15 cellular contexts compared by ENCODE assay signal in the genomic region with DNA sequence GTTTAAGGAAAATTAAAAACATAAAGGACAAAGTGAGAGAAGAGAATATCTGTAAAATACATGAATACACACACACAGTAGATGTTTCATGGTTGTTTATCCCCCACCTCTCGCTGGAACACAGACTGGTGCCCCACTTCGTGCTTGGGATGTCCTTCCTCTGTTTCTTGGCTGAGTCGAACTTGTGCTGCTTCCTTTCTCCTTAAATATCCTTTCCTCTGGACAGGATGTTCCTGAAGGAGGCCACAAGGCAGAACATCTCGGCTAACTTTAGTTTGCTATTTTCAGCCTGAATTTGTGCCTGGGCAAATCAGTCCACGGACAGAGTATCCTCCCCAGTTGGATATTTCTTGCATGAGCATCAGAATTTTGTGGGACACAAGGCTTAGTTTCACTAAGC. TPM values are rescaled to one million over a fixed set of nuclear protein-coding genes. Genes with fewer than 3 reads are reported as not detected.
DNase-seq lines count a peak whose midpoint lies in the region; ATAC-seq and TF ChIP-seq lines count a peak whose summit lies in the region.
"Had no signal": no experiment of that assay in that cellular context is flagged by ENCODE, and none has a peak within 500 bp of the region (broad histone marks: within the 10 kb centered on the region; RNA-seq: fewer than 3 reads in every experiment).

No MANE protein-coding gene starts in this region.

- H3K27me3 ChIP-seq in dorsolateral prefrontal cortex (no peaks in the 10 kb centered on the region), vagina (no peaks in the 10 kb centered on the region), MG63 (no peaks in the 10 kb centered on the region)

- H3K36me3 Mint-ChIP-seq in activated CD4-positive, alpha-beta memory T cell treated with anti-CD3 and anti-CD28 coated beads for 36 hours: no peaks in the 10 kb centered on the region
- H3K36me3 Mint-ChIP-seq in activated CD4-positive, alpha-beta memory T cell treated with anti-CD3 and anti-CD28 coated beads, Interleukin-2, amount 10 ng/mL, durations not matched to agents 7 days and 5 days (ENCODE audit: low read depth): peaks cover 4% of the 10 kb centered on the region

- H3K27ac ChIP-seq in dorsolateral prefrontal cortex (peak overlapping the region in 41 of 59 donors; percentile 8 to 83 (median 52)), vagina (peak overlapping the region; percentile 57)
- H3K27ac ChIP-seq: 22Rv1 had no signal

- peak overlapping the region; percentile 13 for H3K4me3 Mint-ChIP-seq in activated CD4-positive, alpha-beta memory T cell treated with anti-CD3 and anti-CD28 coated beads for 36 hours
- H3K4me3 Mint-ChIP-seq in activated CD4-positive, alpha-beta memory T cell treated with anti-CD3 and anti-CD28 coated beads, Interleukin-2, amount 10 ng/mL, durations not matched to agents 7 days and 5 days: no peak overlapping the region
- H3K4me3 Mint-ChIP-seq: effector memory CD8-positive, alpha-beta T cell had no signal

- peaks cover 31% of the 10 kb centered on the region for H3K4me1 Mint-ChIP-seq in activated CD4-positive, alpha-beta memory T cell treated with anti-CD3 and anti-CD28 coated beads for 36 hours (ENCODE audit: low read depth)
- peaks cover 33% of the 10 kb centered on the region for H3K4me1 Mint-ChIP-seq in activated CD4-positive, alpha-beta memory T cell treated with anti-CD3 and anti-CD28 coated beads, Interleukin-2, amount 10 ng/mL, durations not matched to agents 7 days and 5 days

- H3K4me3 ChIP-seq in dorsolateral prefrontal cortex (no peak overlapping the region), vagina (no peak overlapping the region), MG63 (no peak overlapping the region)

- H3K9me3 ChIP-seq in vagina (no peaks in the 10 kb centered on the region), MG63 (no peaks in the 10 kb centered on the region)

- no peak overlapping the region for H3K27ac Mint-ChIP-seq in activated CD4-positive, alpha-beta memory T cell treated with anti-CD3 and anti-CD28 coated beads for 36 hours
- no peak overlapping the region for H3K27ac Mint-ChIP-seq in activated CD4-positive, alpha-beta memory T cell treated with anti-CD3 and anti-CD28 coated beads, Interleukin-2, amount 10 ng/mL, durations not matched to agents 7 days and 5 days
- H3K27ac Mint-ChIP-seq: effector memory CD8-positive, alpha-beta T cell had no signal

- TF ChIP-seq POLR2A in vagina (IDR thresholded peaks at IDR 0.05): no peak

- TF ChIP-seq CTCF in dorsolateral prefrontal cortex (IDR thresholded peaks at IDR 0.05 in 54 of 56, conservative IDR thresholded peaks at IDR 0.05 in 2 of 56; ENCODE audit: low read depth in 1 of 56, partially characterized antibody in 56 of 56) (no peak), vagina (IDR thresholded peaks at IDR 0.05) (no peak)

- H3K27me3 Mint-ChIP-seq in activated CD4-positive, alpha-beta memory T cell treated with anti-CD3 and anti-CD28 coated beads for 36 hours: no peaks in the 10 kb centered on the region
- H3K27me3 Mint-ChIP-seq in activated CD4-positive, alpha-beta memory T cell treated with anti-CD3 and anti-CD28 coated beads, Interleukin-2, amount 10 ng/mL, durations not matched to agents 7 days and 5 days: no peaks in the 10 kb centered on the region
- H3K27me3 Mint-ChIP-seq: effector memory CD8-positive, alpha-beta T cell had no signal

- ATAC-seq in HG02678 (IDR thresholded peaks at IDR 0.05; ENCODE audit: unreplicated experiment): no peak
- ATAC-seq: effector memory CD8-positive, alpha-beta T cell had no signal

- intact Hi-C loops in activated CD4-positive, alpha-beta memory T cell treated with anti-CD3 and anti-CD28 coated beads for 36 hours (cut with micrococcal nuclease): no loop called here
- intact Hi-C loops in dorsolateral prefrontal cortex (cut with DNase I) (loop anchor here in 1 of 2 donors (2.0 to 5.0 kb wide), 2 partner anchors 52 to 91 kb away; a partner anchor contains a TSS), vagina (cut with DNase I) (no loop called here)

- POLR2A ChIA-PET in activated CD4-positive, alpha-beta memory T cell treated with anti-CD3 and anti-CD28 coated beads for 36 hours (lab: Charles Lee): interaction anchor here (1.1 kb wide), 1 partner anchor 12 kb away, joined by 3 read pairs; no protein-coding TSS in a partner anchor
- POLR2A ChIA-PET in activated CD4-positive, alpha-beta memory T cell treated with anti-CD3 and anti-CD28 coated beads, Interleukin-2, amount 10 ng/mL, durations not matched to agents 7 days and 5 days (lab: Charles Lee): interaction anchor here (1.6 kb wide), 1 partner anchor 199 kb away, joined by 6 read pairs; no protein-coding TSS in a partner anchor

- DNase-seq in activated CD4-positive, alpha-beta memory T cell treated with anti-CD3 and anti-CD28 coated beads for 36 hours: no peak
- no peak for DNase-seq in activated CD4-positive, alpha-beta memory T cell treated with anti-CD3 and anti-CD28 coated beads, Interleukin-2, amount 10 ng/mL, durations not matched to agents 7 days and 5 days
- DNase-seq in dorsolateral prefrontal cortex (peak in 2 of 10 donors; percentile 29 to 42), myocyte (ENCODE audit: low read depth) (peak; percentile 18), vagina (ENCODE audit: extremely low spot score in 2 of 2) (no peak), activated gamma-delta T cell treated with Interleukin-2 at 50 U/mL for 16 hours (no peak), MG63 (no peak)
- DNase-seq: effector memory CD8-positive, alpha-beta T cell; head of caudate nucleus; NCI-H1436 treated with DMSO at 0.1 percent for 48 hours; NCI-H748 treated with DMSO at 0.1 percent for 48 hours; stimulated activated CD4-positive, alpha-beta T cell treated with anti-CD3 and anti-CD28 coated beads, Interleukin-4, amount 100 ng/mL, for 4 hours had no signal

- H3K9me3 Mint-ChIP-seq in activated CD4-positive, alpha-beta memory T cell treated with anti-CD3 and anti-CD28 coated beads for 36 hours: no peaks in the 10 kb centered on the region
- no peaks in the 10 kb centered on the region for H3K9me3 Mint-ChIP-seq in activated CD4-positive, alpha-beta memory T cell treated with anti-CD3 and anti-CD28 coated beads, Interleukin-2, amount 10 ng/mL, durations not matched to agents 7 days and 5 days
- H3K9me3 Mint-ChIP-seq: effector memory CD8-positive, alpha-beta T cell had no signal

- peaks cover 5% of the 10 kb centered on the region for H3K4me1 ChIP-seq in vagina
- H3K4me1 ChIP-seq: parathyroid adenoma had no signal

- H3K36me3 ChIP-seq in vagina (no peaks in the 10 kb centered on the region), MG63 (no peaks in the 10 kb centered on the region)

- CTCF ChIA-PET in activated CD4-positive, alpha-beta memory T cell treated with anti-CD3 and anti-CD28 coated beads for 36 hours (lab: Charles Lee): interaction anchor here (2.4 to 3.2 kb wide), 2 partner anchors 27 to 137 kb away, joined by 10 to 12 read pairs; no protein-coding TSS in a partner anchor
- CTCF ChIA-PET in activated CD4-positive, alpha-beta memory T cell treated with anti-CD3 and anti-CD28 coated beads, Interleukin-2, amount 10 ng/mL, durations not matched to agents 7 days and 5 days (lab: Charles Lee): interaction anchor here (1.8 kb wide), 1 partner anchor 27 kb away, joined by 7 read pairs; no protein-coding TSS in a partner anchor

RNA-seq across cellular contexts. Expression of a gene that starts 54.7 kb away (rescaled TPM):
- total RNA-seq in activated CD4-positive, alpha-beta memory T cell treated with anti-CD3 and anti-CD28 coated beads for 36 hours: 10 to 100 TPM; 28.1 to 29.6 TPM
- total RNA-seq in activated CD4-positive, alpha-beta memory T cell treated with anti-CD3 and anti-CD28 coated beads, Interleukin-2, amount 10 ng/mL, durations not matched to agents 7 days and 5 days: 10 to 100 TPM; 37.8 to 44.2 TPM
- total RNA-seq in dorsolateral prefrontal cortex (100 to 1,000 TPM in 82 of 120 experiments, 10 to 100 TPM in 38; 67.0 to 236 (median 109) TPM), myocyte (28.2 and 29.1 TPM in 2 replicates), vagina (91.1 TPM)
- polyA plus RNA-seq in myocyte (2012): 19.4 TPM
- total RNA-seq in MG63 (2014; rRNA removed; shearing (Covaris generic); ENCODE audit: low replicate concordance): 10.2 and 14.1 TPM in 2 replicates
